8 cellular contexts compared by ENCODE assay signal in the genomic region with DNA sequence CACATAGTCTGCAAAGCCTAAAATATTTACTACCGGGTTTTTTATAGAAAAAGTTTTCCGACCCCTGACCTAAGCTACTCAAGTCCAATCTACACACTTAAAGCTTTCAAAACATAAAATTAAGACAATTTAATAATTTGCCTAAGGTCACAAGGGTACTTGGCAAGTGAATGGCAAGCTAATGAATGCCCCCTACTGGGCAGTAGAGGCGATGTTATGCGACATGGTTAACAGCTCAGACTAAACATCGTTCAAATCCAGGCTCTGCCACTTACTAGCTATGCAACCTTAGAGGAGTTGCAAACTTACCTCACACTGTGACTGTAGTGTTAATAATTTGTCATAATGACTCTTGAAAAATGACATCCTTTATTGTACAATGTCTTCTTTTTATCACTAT.
DNase-seq lines count a peak whose midpoint lies in the region; ATAC-seq, FAIRE-seq and TF ChIP-seq lines count a peak whose summit lies in the region.

No MANE protein-coding gene starts in this region.

- H3K79me2 ChIP-seq in OCI-LY1 (ENCODE audit: insufficient read depth, low read length), result no peaks in the 10 kb centered on the region

- 30 to 31% methylated on average over 5 of the region's 5 CpGs for WGBS in pancreas, 2 donors

- H3K27me3 ChIP-seq in OCI-LY1 (ENCODE audit: insufficient read depth, low read length), result no peaks in the 10 kb centered on the region
- peaks cover 0 to 4% (median 0%) of the 10 kb centered on the region in 4 donors for H3K27me3 ChIP-seq in pancreas

- no peak overlapping the region for H3K9ac ChIP-seq in OCI-LY1 (ENCODE audit: low read length)

- H3K4me3 Mint-ChIP-seq in stimulated activated memory B cell treated with anti-CD40 and anti-IgM and Interleukin-4, amounts not matched to agents 10 μg/mL and 1 μg/mL and 100 μg/mL, for 72 hours, result no peak overlapping the region

- no peaks in the 10 kb centered on the region for H3F3A ChIP-seq in OCI-LY1 (ENCODE audit: insufficient read depth, low read length)

- no peaks in the 10 kb centered on the region for H3K9me3 Mint-ChIP-seq in stimulated activated memory B cell treated with anti-CD40 and anti-IgM and Interleukin-4, amounts not matched to agents 10 μg/mL and 1 μg/mL and 100 μg/mL, for 72 hours

- H3K4me1 ChIP-seq in OCI-LY1 (ENCODE audit: insufficient read depth, low read length, severe bottlenecking) (no peaks in the 10 kb centered on the region), pancreas (no peaks in the 10 kb centered on the region)

- no peak overlapping the region for H3K27ac Mint-ChIP-seq in stimulated activated memory B cell treated with anti-CD40 and anti-IgM and Interleukin-4, amounts not matched to agents 10 μg/mL and 1 μg/mL and 100 μg/mL, for 72 hours

- H3K4me2 ChIP-seq in OCI-LY1 (ENCODE audit: low read length), result no peak overlapping the region

- no peaks in the 10 kb centered on the region for H3K27me3 Mint-ChIP-seq in stimulated activated memory B cell treated with anti-CD40 and anti-IgM and Interleukin-4, amounts not matched to agents 10 μg/mL and 1 μg/mL and 100 μg/mL, for 72 hours

- no peak overlapping the region for H3K4me3 ChIP-seq in OCI-LY1 (ENCODE audit: low read depth, low read length, poor library complexity, severe bottlenecking)
- no peak overlapping the region for H3K4me3 ChIP-seq in epithelial cell of proximal tubule (ENCODE audit: low read depth, low read length)
- no peak overlapping the region for H3K4me3 ChIP-seq in pancreas

- H3K27ac ChIP-seq in OCI-LY1 (ENCODE audit: low read depth, low read length, poor library complexity, severe bottlenecking), result no peak overlapping the region
- H3K27ac ChIP-seq in pancreas, result no peak overlapping the region

- intact Hi-C loops in pancreas (cut with DNase I), result no loop called here

- H3K4me1 Mint-ChIP-seq in stimulated activated memory B cell treated with anti-CD40 and anti-IgM and Interleukin-4, amounts not matched to agents 10 μg/mL and 1 μg/mL and 100 μg/mL, for 72 hours, result no peaks in the 10 kb centered on the region

- H3K36me3 Mint-ChIP-seq in stimulated activated memory B cell treated with anti-CD40 and anti-IgM and Interleukin-4, amounts not matched to agents 10 μg/mL and 1 μg/mL and 100 μg/mL, for 72 hours, result no peaks in the 10 kb centered on the region

- no peak for FAIRE-seq in pancreas (lab: Jason Lieb, UNC)

- ATAC-seq in HG03571 (IDR thresholded peaks at IDR 0.05; ENCODE audit: unreplicated experiment) (peak; percentile 64), pancreas (peak in 3 of 4 donors; percentile 67 to 73 (median 72)), GM19452 (IDR thresholded peaks at IDR 0.05; ENCODE audit: unreplicated experiment) (no peak)
- no peak for ATAC-seq in stimulated activated memory B cell treated with anti-CD40 and anti-IgM and Interleukin-4, amounts not matched to agents 10 μg/mL and 1 μg/mL and 100 μg/mL, for 72 hours

- TF ChIP-seq CTCF in OCI-LY1 (IDR thresholded peaks at IDR 0.05; ENCODE audit: low read length) (peak; percentile 78), epithelial cell of proximal tubule (conservative IDR thresholded peaks at IDR 0.05; ENCODE audit: low read depth, low read length) (peak; percentile 82), pancreas (IDR thresholded peaks at IDR 0.05) (peak; percentile 6 to 42 (median 36))

- DNase-seq in COLO829 (ENCODE audit: low spot score), result peak; percentile 14
- DNase-seq in epithelial cell of proximal tubule (ENCODE audit: low read depth), result no peak
- peak in 2 of 6 donors; percentile 15 to 18 for DNase-seq in pancreas
- DNase-seq in stimulated activated CD4-positive, alpha-beta T cell treated with anti-CD3 and anti-CD28 coated beads, Interleukin-2, amount 100 ng/mL, for 48 hours, result no peak

- H3K9me3 ChIP-seq in OCI-LY1 (ENCODE audit: low read length) (no peaks in the 10 kb centered on the region), pancreas (no peaks in the 10 kb centered on the region)

- no peak overlapping the region for H2AFZ ChIP-seq in OCI-LY1 (ENCODE audit: low read length)

- H3K36me3 ChIP-seq in OCI-LY1 (ENCODE audit: insufficient read depth, low read length), result no peaks in the 10 kb centered on the region
- H3K36me3 ChIP-seq in pancreas, result no peaks in the 10 kb centered on the region

- H3K9me2 ChIP-seq in OCI-LY1 (ENCODE audit: low read depth, low read length), result no peaks in the 10 kb centered on the region

- no peaks in the 10 kb centered on the region for H4K20me1 ChIP-seq in OCI-LY1 (ENCODE audit: insufficient read depth, low read length)

Comparison
In these comparisons a context has a peak if more than half of its experiments do, and no peak if none do; other contexts are left out.
1. ATAC-seq: peak in HG03571 (single experiment) and pancreas (3 of 4); none in GM19452 (single experiment) and stimulated activated memory B cell treated with anti-CD40 and anti-IgM and Interleukin-4, amounts not matched to agents 10 μg/mL and 1 μg/mL and 100 μg/mL, for 72 hours (single experiment).
2. Peak in every context shown above with its lines, with median percentiles within 50 percentile points of each other: CTCF ChIP-seq.